In the genomic region with DNA sequence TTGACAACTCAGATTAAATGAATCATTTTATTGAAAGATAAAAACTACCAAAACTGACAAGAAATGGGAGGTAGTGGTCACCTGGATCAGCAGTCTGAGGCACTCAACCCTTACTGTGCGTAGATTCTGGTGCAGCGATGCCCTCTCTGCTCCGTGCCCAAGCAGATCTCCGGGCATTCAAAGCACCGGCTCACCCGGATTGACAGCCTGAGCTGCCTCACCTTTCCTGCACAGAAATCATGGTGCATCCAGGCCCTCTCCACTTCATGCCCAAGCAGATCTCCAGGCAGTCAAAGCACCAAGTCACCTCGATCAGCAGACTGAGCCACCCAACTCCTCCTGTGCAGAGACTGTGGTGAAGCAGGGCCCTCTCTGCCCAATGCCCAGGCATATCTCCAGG, we compare ENCODE assay signal across 6 cellular contexts.
"Had no signal": no experiment of that assay in that cellular context is flagged by ENCODE, and none has a peak within 500 bp of the region (broad histone marks: within the 10 kb centered on the region; RNA-seq: fewer than 3 reads in every experiment).

No MANE protein-coding gene starts in this region.

- FAIRE-seq: HepG2, HTR-8/SVneo, K562 had no signal

- DNase-seq: IMR-90, KBM-7 had no signal

- H3K27ac ChIP-seq: HL-60 had no signal

- ATAC-seq: HepG2, K562 had no signal

- H3K4me3 ChIP-seq: K562 had no signal
